Comparison of ENCODE assay signal across 16 cellular contexts in genomic region chr22:50601669-50602337, GRCh38. TPM values are rescaled to one million over a fixed set of nuclear protein-coding genes. Genes with fewer than 3 reads are reported as not detected.
A peak's percentile ranks its signal among the peaks of the same experiment; 100 is the strongest.
DNase-seq lines count a peak whose midpoint lies in the region; ATAC-seq and TF ChIP-seq lines count a peak whose summit lies in the region.
"Had no signal": no experiment of that assay in that cellular context is flagged by ENCODE, and none has a peak within 500 bp of the region (broad histone marks: within the 10 kb centered on the region; RNA-seq: fewer than 3 reads in every experiment).

No MANE protein-coding gene starts in this region.

- peaks cover 3% of the 10 kb centered on the region; the same call in 1 of the 3 replicates for H3K36me3 Mint-ChIP-seq in GM23338 (ENCODE audit: low read depth)
- peaks cover 10% of the 10 kb centered on the region for H3K36me3 Mint-ChIP-seq in activated T-helper 17 cell treated with anti-CD3 and anti-CD28 coated beads, Interleukin-2, amount 50 U/mL, for 72 hours (ENCODE audit: low read depth)
- H3K36me3 Mint-ChIP-seq in nephron (ENCODE audit: low read depth) = peaks cover 10% of the 10 kb centered on the region

- peak; percentile 18 for DNase-seq in NCI-H1694 treated with DMSO at 0.1 percent for 48 hours (lab: John Stamatoyannopoulos, UW)
- DNase-seq in NCI-H1694 (lab: John Stamatoyannopoulos, UW) = no peak
- no peak for DNase-seq in GM23338 (ENCODE audit: low spot score)
- no peak for DNase-seq in epidermal melanocyte (ENCODE audit: insufficient read length, low spot score)
- DNase-seq in NCI-H524 (lab: John Stamatoyannopoulos, UW) = no peak
- DNase-seq in activated CD4-positive, alpha-beta T cell treated with anti-CD3 and anti-CD28 coated beads for 48 hours = no peak
- DNase-seq: 8988T; DMS153; heart left ventricle; SIG-M5; stimulated activated CD4-positive, alpha-beta T cell treated with anti-CD3 and anti-CD28 coated beads, Interleukin-4, amount 100 ng/mL, for 4 hours had no signal

- no peak for ATAC-seq in GM23338
- no peak for ATAC-seq in activated T-helper 17 cell treated with anti-CD3 and anti-CD28 coated beads, Interleukin-2, amount 50 U/mL, for 72 hours (replicated peaks)
- ATAC-seq: left lung had no signal

- H3K4me1 Mint-ChIP-seq in GM23338 (peaks cover 16% of the 10 kb centered on the region), nephron (peaks cover 14% of the 10 kb centered on the region)
- H3K4me1 Mint-ChIP-seq in activated T-helper 17 cell treated with anti-CD3 and anti-CD28 coated beads, Interleukin-2, amount 50 U/mL, for 72 hours = no peaks in the 10 kb centered on the region

- no peaks in the 10 kb centered on the region for H3K9me2 ChIP-seq in GM23338 (ENCODE audit: insufficient read depth)

- H3K9me3 Mint-ChIP-seq in GM23338 (0 out of 3 replicates have a peak, but pooled peaks cover 3% of the 10 kb centered on the region), nephron (no peaks in the 10 kb centered on the region)
- no peaks in the 10 kb centered on the region for H3K9me3 Mint-ChIP-seq in activated T-helper 17 cell treated with anti-CD3 and anti-CD28 coated beads, Interleukin-2, amount 50 U/mL, for 72 hours

- H2AFZ ChIP-seq in GM23338 = no peak overlapping the region

- no peak overlapping the region for H3K4me2 ChIP-seq in GM23338

- TF ChIP-seq CTCF in GM23338 (conservative IDR thresholded peaks at IDR 0.05; ENCODE audit: low read depth in 2 of 2) (no peak), nephron (IDR thresholded peaks at IDR 0.05; ENCODE audit: unreplicated experiment in 3 of 3) (no peak)

- H3K27ac ChIP-seq in GM23338 (ENCODE audit: low read depth) = no peak overlapping the region
- H3K27ac ChIP-seq: heart left ventricle, left lung had no signal

- H3K4me3 Mint-ChIP-seq in GM23338 (peak overlapping the region; percentile 63), nephron (peak overlapping the region; percentile 67 to 88 (median 76))
- peak overlapping the region; percentile 44 for H3K4me3 Mint-ChIP-seq in activated T-helper 17 cell treated with anti-CD3 and anti-CD28 coated beads, Interleukin-2, amount 50 U/mL, for 72 hours

- no peaks in the 10 kb centered on the region; the same call in 1 of the 2 replicates for H4K20me1 ChIP-seq in GM23338 (replicated peaks; ENCODE audit: insufficient read depth)

- no peaks in the 10 kb centered on the region for H3F3A ChIP-seq in GM23338 (replicated peaks; ENCODE audit: low read depth)

- no peaks in the 10 kb centered on the region; the same call in 1 of the 2 replicates for H3K4me1 ChIP-seq in GM23338 (ENCODE audit: insufficient read depth)

- peaks cover 68% of the 10 kb centered on the region for H3K27me3 Mint-ChIP-seq in GM23338 (ENCODE audit: insufficient read depth, low read depth, poor library complexity)
- peaks cover 27% of the 10 kb centered on the region for H3K27me3 Mint-ChIP-seq in activated T-helper 17 cell treated with anti-CD3 and anti-CD28 coated beads, Interleukin-2, amount 50 U/mL, for 72 hours
- peaks cover 28% of the 10 kb centered on the region for H3K27me3 Mint-ChIP-seq in nephron (ENCODE audit: low read depth)

- H3K27ac Mint-ChIP-seq in GM23338 = no peak overlapping the region
- no peak overlapping the region for H3K27ac Mint-ChIP-seq in activated T-helper 17 cell treated with anti-CD3 and anti-CD28 coated beads, Interleukin-2, amount 50 U/mL, for 72 hours
- H3K27ac Mint-ChIP-seq in nephron = no peak overlapping the region

- no peak overlapping the region for H3K4me3 ChIP-seq in GM23338

- H3K27me3 ChIP-seq in GM23338 (ENCODE audit: insufficient read depth) = peaks cover 90% of the 10 kb centered on the region

- no peaks in the 10 kb centered on the region for H3K79me2 ChIP-seq in GM23338 (replicated peaks; ENCODE audit: insufficient read depth)

- no peaks in the 10 kb centered on the region for H3K36me3 ChIP-seq in GM23338 (ENCODE audit: insufficient read depth)
- H3K36me3 ChIP-seq: heart left ventricle, left lung had no signal

TF ChIP-seq in GM23338, 12 proteins besides CTCF, POLR2A, EP300 and RAD21:
- peak; percentile 35 for TF ChIP-seq EZH2 (IDR thresholded peaks at IDR 0.05; ENCODE audit: low read depth, unreplicated experiment)
- TF ChIP-seq ZNF331 (CRISPR knock-in tag; IDR thresholded peaks at IDR 0.05; ENCODE audit: low read depth) = no peak

RNA-seq across cellular contexts. Expression of gene MAPK8IP2, which starts 1.2 kb away (rescaled TPM):
- 2.8 and 3.5 TPM in 2 replicates for total RNA-seq in GM23338 (2014; rRNA removed; shearing (Covaris generic))
- polyA plus RNA-seq in GM23338 (2016; fragmentation: Nextera tagmentation; extraction: Ambion mirVana) = 0.15 and 0.16 TPM in 2 replicates
- under 1 TPM; 0.50 to 0.65 TPM for total RNA-seq in activated T-helper 17 cell treated with anti-CD3 and anti-CD28 coated beads, Interleukin-2, amount 50 U/mL, for 72 hours

RNA-seq across cellular contexts. Expression of gene CHKB, which starts 19.2 kb away (rescaled TPM):
- 51.2 and 67.0 TPM in 2 replicates for total RNA-seq in GM23338 (2014; rRNA removed; shearing (Covaris generic))
- polyA plus RNA-seq in GM23338 (2016; fragmentation: Nextera tagmentation; extraction: Ambion mirVana) = 61.6 and 63.7 TPM in 2 replicates
- total RNA-seq in activated T-helper 17 cell treated with anti-CD3 and anti-CD28 coated beads, Interleukin-2, amount 50 U/mL, for 72 hours = 10 to 100 TPM; 72.3 to 86.2 TPM

RNA-seq across cellular contexts. Expression of gene CPT1B, which starts 23.6 kb away (rescaled TPM):
- total RNA-seq in GM23338 (2014; rRNA removed; shearing (Covaris generic)) = 5.5 and 14.4 TPM in 2 replicates
- 5.6 and 6.4 TPM in 2 replicates for polyA plus RNA-seq in GM23338 (2016; fragmentation: Nextera tagmentation; extraction: Ambion mirVana)
- total RNA-seq in activated T-helper 17 cell treated with anti-CD3 and anti-CD28 coated beads, Interleukin-2, amount 50 U/mL, for 72 hours = 10 to 100 TPM; 57.3 to 62.8 TPM

RNA-seq across cellular contexts. Expression of gene ARSA, which starts 26.1 kb away (rescaled TPM):
- total RNA-seq in GM23338 (2014; rRNA removed; shearing (Covaris generic)) = 8.2 and 8.6 TPM in 2 replicates
- 7.1 and 8.1 TPM in 2 replicates for polyA plus RNA-seq in GM23338 (2016; fragmentation: Nextera tagmentation; extraction: Ambion mirVana)
- total RNA-seq in activated T-helper 17 cell treated with anti-CD3 and anti-CD28 coated beads, Interleukin-2, amount 50 U/mL, for 72 hours = 10 to 100 TPM; 23.6 to 28.3 TPM

RNA-seq across cellular contexts. Expression of gene SYCE3, which starts 39.1 kb away (rescaled TPM):
- total RNA-seq in GM23338 (2014; rRNA removed; shearing (Covaris generic)) = not detected in 2 replicates
- polyA plus RNA-seq in GM23338 (2016; fragmentation: Nextera tagmentation; extraction: Ambion mirVana) = not detected in 2 replicates
- 1 to 10 TPM in 1 of 2 donors, under 1 TPM in 1; 0.65 to 2.3 TPM for total RNA-seq in activated T-helper 17 cell treated with anti-CD3 and anti-CD28 coated beads, Interleukin-2, amount 50 U/mL, for 72 hours
- total RNA-seq: heart left ventricle, left lung, M059J, pulmonary artery endothelial cell had no signal
- polyA plus RNA-seq: heart left ventricle had no signal
